In genomic region chr2:142980246-142981068, GRCh38 we compare ENCODE assay signal across 8 cellular contexts.
A peak's percentile ranks its signal among the peaks of the same experiment; 100 is the strongest.
DNase-seq lines count a peak whose midpoint lies in the region; ATAC-seq, FAIRE-seq and TF ChIP-seq lines count a peak whose summit lies in the region.

No MANE protein-coding gene starts in this region.

- no peak overlapping the region for H3K9ac ChIP-seq in HUES48 (ENCODE audit: low read depth, low read length)

- no peaks in the 10 kb centered on the region for H3K36me3 ChIP-seq in HUES48 (ENCODE audit: control insufficient read depth, insufficient read depth, low read length)
- no peaks in the 10 kb centered on the region for H3K36me3 ChIP-seq in thyroid gland

- ATAC-seq in GM19351 (IDR thresholded peaks at IDR 0.05; ENCODE audit: unreplicated experiment) (peak; percentile 35), SK-N-SH treated with all-trans-retinoic acid at 6 μM for 48 hours (peak; percentile 62)
- no peak for ATAC-seq in effector memory CD8-positive, alpha-beta T cell (replicated peaks)

- H3K9me3 Mint-ChIP-seq in effector memory CD8-positive, alpha-beta T cell, result no peaks in the 10 kb centered on the region

- no peaks in the 10 kb centered on the region for H3K27me3 ChIP-seq in HUES48 (ENCODE audit: control insufficient read depth, insufficient read depth, low read length)
- no peaks in the 10 kb centered on the region for H3K27me3 ChIP-seq in thyroid gland

- no peak overlapping the region for H3K4me3 Mint-ChIP-seq in effector memory CD8-positive, alpha-beta T cell

- H3K4me3 ChIP-seq in HUES48 (ENCODE audit: low read depth, low read length) (no peak overlapping the region), thyroid gland (replicated peaks in 1 of 3) (no peak overlapping the region)

- FAIRE-seq in D721Med (lab: Jason Lieb, UNC), result no peak

- H3K4me1 Mint-ChIP-seq in effector memory CD8-positive, alpha-beta T cell (ENCODE audit: low read depth in 2 of 2), result no peaks in the 10 kb centered on the region

- H3K4me1 ChIP-seq in HUES48 (ENCODE audit: control insufficient read depth, insufficient read depth, low read length), result peaks cover 4% of the 10 kb centered on the region; the same call in 1 of the 2 replicates
- no peaks in the 10 kb centered on the region for H3K4me1 ChIP-seq in thyroid gland

- TF ChIP-seq POLR2A in thyroid gland (IDR thresholded peaks at IDR 0.05), result no peak

- H3K9me3 ChIP-seq in HUES48 (ENCODE audit: control insufficient read depth, insufficient read depth, low read length) (no peaks in the 10 kb centered on the region), thyroid gland (no peaks in the 10 kb centered on the region)

- H3K36me3 Mint-ChIP-seq in effector memory CD8-positive, alpha-beta T cell (ENCODE audit: insufficient read depth), result no peaks in the 10 kb centered on the region

- H3K27me3 Mint-ChIP-seq in effector memory CD8-positive, alpha-beta T cell, result peaks cover 5 to 12% of the 10 kb centered on the region in 2 donors

- H3K27ac ChIP-seq in HUES48 (ENCODE audit: low read depth, low read length) (peak overlapping the region; percentile 31), thyroid gland (no peak overlapping the region)

- H3K27ac Mint-ChIP-seq in effector memory CD8-positive, alpha-beta T cell, result no peak overlapping the region

- DNase-seq in D721Med (ENCODE audit: insufficient read length, low spot score) (no peak), germinal center (ENCODE audit: low spot score) (peak; percentile 12), thyroid gland (no peak), NCI-H524 treated with DMSO at 0.1 percent for 48 hours (lab: John Stamatoyannopoulos, UW) (no peak)
- no peak for DNase-seq in effector memory CD8-positive, alpha-beta T cell

- TF ChIP-seq CTCF in D721Med (IDR thresholded peaks at IDR 0.05; ENCODE audit: insufficient read depth, missing control alignments) (peak; percentile 58), thyroid gland (IDR thresholded peaks at IDR 0.05) (peak in 4 of 6 experiments; percentile 16 to 56 (median 21))

- intact Hi-C loops in thyroid gland (cut with DNase I), result no loop called here

TF ChIP-seq in SK-N-SH treated with all-trans-retinoic acid at 6 μM for 48 hours, 23 proteins besides CTCF, POLR2A, EP300 and RAD21:
- no peak for TF ChIP-seq POU6F1 (CRISPR knock-in tag; IDR thresholded peaks at IDR 0.05; ENCODE audit: borderline replicate concordance, low read depth)
- no peak for TF ChIP-seq ZNF8 (CRISPR knock-in tag; IDR thresholded peaks at IDR 0.05)
- TF ChIP-seq TOX (CRISPR knock-in tag; IDR thresholded peaks at IDR 0.05; ENCODE audit: borderline replicate concordance), result no peak
- no peak for TF ChIP-seq PPARA (CRISPR knock-in tag; IDR thresholded peaks at IDR 0.05; ENCODE audit: borderline replicate concordance)
- TF ChIP-seq ISL1 (CRISPR knock-in tag; IDR thresholded peaks at IDR 0.05), result no peak
- TF ChIP-seq ZC3H10 (CRISPR knock-in tag; IDR thresholded peaks at IDR 0.05), result no peak
- no peak for TF ChIP-seq TCF4 (CRISPR knock-in tag; IDR thresholded peaks at IDR 0.05; ENCODE audit: borderline replicate concordance)
- TF ChIP-seq ESRRG (CRISPR knock-in tag; IDR thresholded peaks at IDR 0.05), result no peak
- TF ChIP-seq RARB (CRISPR knock-in tag; IDR thresholded peaks at IDR 0.05), result no peak
- no peak for TF ChIP-seq ARNTL (CRISPR knock-in tag; IDR thresholded peaks at IDR 0.05; ENCODE audit: borderline replicate concordance, low read depth)
TF ChIP-seq in SK-N-SH treated with all-trans-retinoic acid at 6 μM for 48 hours: peak in this region for 0.
